13 cellular contexts compared by ENCODE assay signal in the genomic region with DNA sequence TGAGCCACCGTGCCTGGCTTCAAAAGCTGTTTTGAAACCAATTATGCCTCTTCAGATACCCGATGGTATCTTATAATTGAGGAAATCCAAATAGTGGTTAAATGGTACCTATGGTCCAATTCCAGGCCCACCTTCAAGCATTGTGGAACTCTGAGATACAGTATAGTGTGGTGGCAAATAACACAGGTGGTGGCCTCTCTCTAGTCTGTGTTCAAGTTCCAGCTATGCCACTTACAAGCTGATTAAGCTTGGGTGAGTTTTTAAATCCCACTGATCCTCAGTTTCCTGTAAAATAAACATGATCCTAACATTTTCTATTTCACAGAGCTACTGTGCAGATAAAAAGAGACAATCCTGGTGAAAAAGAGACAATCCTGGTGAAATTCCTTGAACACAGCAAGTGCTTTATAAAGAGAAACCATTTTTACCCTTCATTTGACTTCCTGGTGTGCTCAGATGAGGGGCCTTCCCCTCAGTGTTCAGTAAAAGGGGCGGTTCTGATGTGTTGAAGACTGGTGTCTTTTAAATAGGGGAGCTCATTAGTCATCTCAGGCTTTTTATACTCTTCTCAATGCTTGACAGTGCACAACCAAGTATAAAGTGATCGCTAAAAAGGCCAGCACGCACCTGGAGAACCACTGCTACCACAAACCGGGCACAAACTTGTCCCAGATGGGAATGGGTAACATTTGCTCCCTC. TPM values are rescaled to one million over a fixed set of nuclear protein-coding genes. Genes with fewer than 3 reads are reported as not detected.
A peak's percentile ranks its signal among the peaks of the same experiment; 100 is the strongest.
DNase-seq lines count a peak whose midpoint lies in the region; ATAC-seq, FAIRE-seq and TF ChIP-seq lines count a peak whose summit lies in the region.
"Had no signal": no experiment of that assay in that cellular context is flagged by ENCODE, and none has a peak within 500 bp of the region (broad histone marks: within the 10 kb centered on the region; RNA-seq: fewer than 3 reads in every experiment).

No MANE protein-coding gene starts in this region.

- H3K27me3 Mint-ChIP-seq in activated T-helper 17 cell treated with anti-CD3 and anti-CD28 coated beads, Interleukin-2, amount 50 U/mL, for 72 hours = no peaks in the 10 kb centered on the region
- H3K27me3 Mint-ChIP-seq in glutamatergic neuron (ENCODE audit: unreplicated experiment) = no peaks in the 10 kb centered on the region

- no peak overlapping the region for H3K4me3 ChIP-seq in aorta (ENCODE audit: low read length in 2 of 2)
- H3K4me3 ChIP-seq: skin epidermis, tibial artery had no signal

- peak; percentile 56 for FAIRE-seq in GM12892 (lab: Jason Lieb, UNC)

- WGBS in aorta, 2 donors = 74 to 87% methylated on average over 6 of the region's 6 CpGs

- intact Hi-C loops in aorta (cut with DNase I) (no loop called here), sciatic nerve (cut with DNase I) (no loop called here)

- no peaks in the 10 kb centered on the region for H3K36me3 Mint-ChIP-seq in activated T-helper 17 cell treated with anti-CD3 and anti-CD28 coated beads, Interleukin-2, amount 50 U/mL, for 72 hours (ENCODE audit: low read depth)
- no peaks in the 10 kb centered on the region for H3K36me3 Mint-ChIP-seq in glutamatergic neuron (ENCODE audit: unreplicated experiment)

- no peaks in the 10 kb centered on the region for H3K27me3 ChIP-seq in aorta (ENCODE audit: control insufficient read depth in 1 of 2, insufficient read depth in 2 of 2, low read length in 1 of 2)
- H3K27me3 ChIP-seq: tibial artery had no signal

- no peaks in the 10 kb centered on the region for H3K9me3 Mint-ChIP-seq in activated T-helper 17 cell treated with anti-CD3 and anti-CD28 coated beads, Interleukin-2, amount 50 U/mL, for 72 hours
- no peaks in the 10 kb centered on the region for H3K9me3 Mint-ChIP-seq in glutamatergic neuron (ENCODE audit: unreplicated experiment)

- peak overlapping the region; percentile 94 for H3K27ac Mint-ChIP-seq in activated T-helper 17 cell treated with anti-CD3 and anti-CD28 coated beads, Interleukin-2, amount 50 U/mL, for 72 hours
- no peak overlapping the region for H3K27ac Mint-ChIP-seq in glutamatergic neuron (ENCODE audit: unreplicated experiment)

- H3K27ac ChIP-seq in aorta (ENCODE audit: low read depth in 1 of 2, low read length in 2 of 2) = no peak overlapping the region
- H3K27ac ChIP-seq: HL-60, tibial artery had no signal

- H3K36me3 ChIP-seq in aorta (ENCODE audit: control insufficient read depth in 1 of 2, insufficient read depth in 2 of 2, low read length in 1 of 2) = no peaks in the 10 kb centered on the region
- H3K36me3 ChIP-seq: tibial artery had no signal

- DNase-seq in GM12892 (ENCODE audit: insufficient read length) (peak; percentile 16), aorta (no peak), sciatic nerve (ENCODE audit: low spot score) (no peak), glutamatergic neuron (no peak), NOMO-1 treated with dmso at 0.1 percent for 144 hours (lab: John Stamatoyannopoulos, UW; ENCODE audit: unreplicated experiment) (no peak)
- DNase-seq: activated CD4-positive, CD25-positive, alpha-beta regulatory T cell treated with anti-CD3 and anti-CD28 coated beads, Interleukin-2, amount 50 U/mL, for 72 hours; kidney; tibial artery had no signal

- ATAC-seq in GM19351 (IDR thresholded peaks at IDR 0.05; ENCODE audit: unreplicated experiment) = peak; percentile 98
- ATAC-seq in HG03045 (IDR thresholded peaks at IDR 0.05; ENCODE audit: unreplicated experiment) = peak; percentile 68
- peak; percentile 71 for ATAC-seq in activated T-helper 17 cell treated with anti-CD3 and anti-CD28 coated beads, Interleukin-2, amount 50 U/mL, for 72 hours (replicated peaks)
- no peak for ATAC-seq in aorta (ENCODE audit: low FRiP score)
- ATAC-seq in sciatic nerve = no peak

- H3K9me3 ChIP-seq in aorta (ENCODE audit: control insufficient read depth, low read length) = no peaks in the 10 kb centered on the region
- H3K9me3 ChIP-seq: tibial artery had no signal

- peak overlapping the region; percentile 75 for H3K4me3 Mint-ChIP-seq in activated T-helper 17 cell treated with anti-CD3 and anti-CD28 coated beads, Interleukin-2, amount 50 U/mL, for 72 hours
- H3K4me3 Mint-ChIP-seq in glutamatergic neuron (ENCODE audit: unreplicated experiment) = no peak overlapping the region

- no peaks in the 10 kb centered on the region for H3K4me1 ChIP-seq in aorta (ENCODE audit: control insufficient read depth in 1 of 2, insufficient read depth in 2 of 2, low read length in 2 of 2)
- H3K4me1 ChIP-seq: tibial artery had no signal

- H3K4me1 Mint-ChIP-seq in activated T-helper 17 cell treated with anti-CD3 and anti-CD28 coated beads, Interleukin-2, amount 50 U/mL, for 72 hours = peaks cover 23% of the 10 kb centered on the region
- H3K4me1 Mint-ChIP-seq in glutamatergic neuron (ENCODE audit: low read depth, unreplicated experiment) = no peaks in the 10 kb centered on the region

- TF ChIP-seq POLR2A in GM12892 (IDR thresholded peaks at IDR 0.05; ENCODE audit: low read depth, low read length) = no peak

- TF ChIP-seq CTCF in glutamatergic neuron (IDR thresholded peaks at IDR 0.05; ENCODE audit: partially characterized antibody, unreplicated experiment) = no peak

RNA-seq across cellular contexts. Expression of a gene that starts 30.8 kb away (rescaled TPM):
- polyA plus RNA-seq in GM12892 (2012; ENCODE audit: missing spikeins) = not detected
- 100 to 1,000 TPM in 1 of 2 donors, 10 to 100 TPM in 1; 87.0 to 110 TPM for total RNA-seq in activated T-helper 17 cell treated with anti-CD3 and anti-CD28 coated beads, Interleukin-2, amount 50 U/mL, for 72 hours
- total RNA-seq in aorta (under 1 TPM; 0.26 to 0.81 TPM), sciatic nerve (0.31 TPM), glutamatergic neuron (ENCODE audit: unreplicated experiment) (not detected)
- polyA plus RNA-seq in aorta = not detected

Comparison
In these comparisons a context has a peak if more than half of its experiments do, and no peak if none do; other contexts are left out.
1. ATAC-seq: peak in GM19351 (single experiment), HG03045 (single experiment) and activated T-helper 17 cell treated with anti-CD3 and anti-CD28 coated beads, Interleukin-2, amount 50 U/mL, for 72 hours (single experiment); none in aorta (single experiment) and sciatic nerve (single experiment).
2. RNA of a gene that starts 30.8 kb away (total RNA-seq): 87.0 to 110 TPM in activated T-helper 17 cell treated with anti-CD3 and anti-CD28 coated beads, Interleukin-2, amount 50 U/mL, for 72 hours; 0.26 to 0.81 TPM in aorta, 0.31 TPM in sciatic nerve (single experiment) and not detected in glutamatergic neuron (single experiment); every median in the first group is over 10 times any median in the second.